ENCODE assay signal across 19 cellular contexts in the genomic region with DNA sequence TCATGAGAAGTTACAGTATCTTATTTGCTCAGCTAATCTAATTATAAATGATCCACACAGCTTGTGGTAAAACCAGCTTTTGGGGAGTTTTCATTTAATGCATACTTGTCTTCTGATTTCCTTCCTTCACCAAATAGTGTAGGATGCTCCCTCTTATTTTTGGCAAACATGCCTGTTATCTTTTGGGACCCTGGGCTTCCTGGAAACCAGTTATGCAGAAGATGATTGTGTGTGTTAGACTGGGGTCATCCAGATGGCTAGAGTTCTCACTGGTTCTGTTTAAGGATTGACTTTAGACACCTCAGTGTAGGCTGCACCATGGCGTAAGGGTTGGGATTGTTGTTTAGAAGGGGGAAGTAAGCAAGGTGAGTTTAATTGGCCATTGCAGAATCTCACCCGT.
A peak's percentile ranks its signal among the peaks of the same experiment; 100 is the strongest.
DNase-seq lines count a peak whose midpoint lies in the region; ATAC-seq, FAIRE-seq and TF ChIP-seq lines count a peak whose summit lies in the region.
"Had no signal": no experiment of that assay in that cellular context is flagged by ENCODE, and none has a peak within 500 bp of the region (broad histone marks: within the 10 kb centered on the region; RNA-seq: fewer than 3 reads in every experiment).

No MANE protein-coding gene starts in this region.

- no peak for TF ChIP-seq CTCF in natural killer cell (IDR thresholded peaks at IDR 0.05)
- no peak for TF ChIP-seq CTCF in endothelial cell of umbilical vein (IDR thresholded peaks at IDR 0.05; ENCODE audit: extremely low read depth in 1 of 2, insufficient read depth in 1 of 2, low read depth in 1 of 2, low read length in 2 of 2)

- peaks cover 40% of the 10 kb centered on the region for H3K4me1 ChIP-seq in endothelial cell of umbilical vein (ENCODE audit: control insufficient read depth, extremely low read depth, insufficient read depth, low read length)

- H3K27me3 ChIP-seq in endothelial cell of umbilical vein (ENCODE audit: control insufficient read depth in 2 of 2, insufficient read depth in 2 of 2, low read length in 2 of 2), result no peaks in the 10 kb centered on the region
- H3K27me3 ChIP-seq: cardiac muscle cell had no signal

- CTCF ChIA-PET in endothelial cell of umbilical vein (lab: Charles Lee), result interaction anchor here (1.2 to 9.0 kb wide), 4 partner anchors 10 to 88 kb away, joined by 4 to 133 read pairs (median 10); a partner anchor contains a TSS

- dilution Hi-C loops in endothelial cell of umbilical vein (cut with MboI; ENCODE audit: extremely low pct_ligation_motif_present, low sequenced_read_pairs), result no loop called here

- H3K9me1 ChIP-seq in endothelial cell of umbilical vein (replicated peaks; ENCODE audit: control insufficient read depth, extremely low read depth, insufficient read depth, low read length), result no peaks in the 10 kb centered on the region

- no peaks in the 10 kb centered on the region for H4K20me1 ChIP-seq in endothelial cell of umbilical vein (replicated peaks; ENCODE audit: control insufficient read depth, extremely low read depth, insufficient read depth, low read length)

- H3K9me3 ChIP-seq in T-helper 17 cell (ENCODE audit: control insufficient read depth, low read length, poor library complexity, severe bottlenecking), result no peaks in the 10 kb centered on the region
- no peaks in the 10 kb centered on the region for H3K9me3 ChIP-seq in endothelial cell of umbilical vein (replicated peaks; ENCODE audit: control insufficient read depth, insufficient read depth, low read length)
- H3K9me3 ChIP-seq: thoracic aorta had no signal

- peak overlapping the region; percentile 61 to 86 for H3K27ac Mint-ChIP-seq in natural killer cell treated with Interleukin-12 subunit alpha and Interleukin-12 subunit beta and Interleukin-15 and Interleukin-18, amount 100 ng/mL, for 72 hours
- peak overlapping the region in 1 of 2 donors; percentile 63 for H3K27ac Mint-ChIP-seq in natural killer cell
- H3K27ac Mint-ChIP-seq in T-helper 17 cell, result peak overlapping the region; percentile 90
- H3K27ac Mint-ChIP-seq in immature natural killer cell, result peak overlapping the region in 2 of 6 donors; percentile 7 to 10
- H3K27ac Mint-ChIP-seq: activated CD8-positive, alpha-beta memory T cell treated with anti-CD3 and anti-CD28 coated beads, Interleukin-2, amount 10 ng/mL, durations not matched to agents 7 days and 5 days; mesothelial cell of epicardium; progenitor cell of endocrine pancreas had no signal

- no peaks in the 10 kb centered on the region for H3K9me3 Mint-ChIP-seq in natural killer cell treated with Interleukin-12 subunit alpha and Interleukin-12 subunit beta and Interleukin-15 and Interleukin-18, amount 100 ng/mL, for 72 hours
- H3K9me3 Mint-ChIP-seq in natural killer cell, result no peaks in the 10 kb centered on the region
- no peaks in the 10 kb centered on the region for H3K9me3 Mint-ChIP-seq in immature natural killer cell
- H3K9me3 Mint-ChIP-seq: mesothelial cell of epicardium had no signal

- no peak for TF ChIP-seq POLR2A in endothelial cell of umbilical vein (IDR thresholded peaks at IDR 0.05; ENCODE audit: low read depth, low read length)

- H3K36me3 Mint-ChIP-seq in natural killer cell treated with Interleukin-12 subunit alpha and Interleukin-12 subunit beta and Interleukin-15 and Interleukin-18, amount 100 ng/mL, for 72 hours, result peaks cover 30% of the 10 kb centered on the region
- H3K36me3 Mint-ChIP-seq in natural killer cell (peaks cover 11% of the 10 kb centered on the region), T-helper 17 cell (ENCODE audit: low read depth) (peaks cover 12% of the 10 kb centered on the region), immature natural killer cell (peaks cover 5 to 36% (median 16%) of the 10 kb centered on the region in 3 donors)

- POLR2A ChIA-PET in endothelial cell of umbilical vein (lab: Charles Lee), result interaction anchor here (3.1 kb wide), 1 partner anchor 60 kb away, joined by 17 read pairs; no protein-coding TSS in a partner anchor

- DNase-seq in natural killer cell treated with Interleukin-12 subunit alpha and Interleukin-12 subunit beta and Interleukin-15 and Interleukin-18, amount 100 ng/mL, for 72 hours (ENCODE audit: low spot score), result no peak
- DNase-seq in natural killer cell (no peak), T-helper 17 cell (no peak), endothelial cell of umbilical vein (ENCODE audit: low read depth, low spot score) (no peak), putamen (ENCODE audit: low spot score) (no peak), immature natural killer cell (no peak), T-helper 9 cell (no peak)
- DNase-seq: activated CD8-positive, alpha-beta memory T cell treated with anti-CD3 and anti-CD28 coated beads, Interleukin-2, amount 10 ng/mL, durations not matched to agents 7 days and 5 days; cortex of kidney; left cardiac atrium; NCI-H146; NCI-H524; T-helper 2 cell had no signal

- intact Hi-C loops in natural killer cell (cut with micrococcal nuclease), result loop anchor here (5.0 kb wide), 1 partner anchor 59 kb away; a partner anchor contains a TSS
- intact Hi-C loops in endothelial cell of umbilical vein (cut with micrococcal nuclease), result no loop called here

- no peak overlapping the region for H2AFZ ChIP-seq in endothelial cell of umbilical vein (ENCODE audit: low read depth, low read length)

- H3K4me3 ChIP-seq in endothelial cell of umbilical vein (replicated peaks in 1 of 3; ENCODE audit: insufficient read depth in 1 of 3, low read depth in 1 of 3, low read length in 3 of 3), result no peak overlapping the region
- H3K4me3 ChIP-seq: cardiac muscle cell, thoracic aorta had no signal

- FAIRE-seq in endothelial cell of umbilical vein (lab: Jason Lieb, UNC), result peak; percentile 18
- FAIRE-seq: RCC 7860 had no signal

- no peak overlapping the region for H3K27ac ChIP-seq in endothelial cell of umbilical vein (ENCODE audit: insufficient read depth, low read depth, low read length)
- H3K27ac ChIP-seq: cardiac muscle cell had no signal

- H3K79me2 ChIP-seq in endothelial cell of umbilical vein (ENCODE audit: control insufficient read depth, insufficient read depth, low read length), result peaks cover 61% of the 10 kb centered on the region

- H3K9ac ChIP-seq in endothelial cell of umbilical vein (replicated peaks; ENCODE audit: extremely low read depth, insufficient read depth, low read length), result peak overlapping the region; percentile 3

- H3K4me1 Mint-ChIP-seq in natural killer cell treated with Interleukin-12 subunit alpha and Interleukin-12 subunit beta and Interleukin-15 and Interleukin-18, amount 100 ng/mL, for 72 hours (ENCODE audit: low read depth in 2 of 2), result peaks cover 66 to 76% of the 10 kb centered on the region in 2 donors
- peaks cover 39 to 71% of the 10 kb centered on the region in 2 donors for H3K4me1 Mint-ChIP-seq in natural killer cell
- peaks cover 50% of the 10 kb centered on the region for H3K4me1 Mint-ChIP-seq in T-helper 17 cell
- peaks cover 51 to 76% of the 10 kb centered on the region in 2 donors for H3K4me1 Mint-ChIP-seq in immature natural killer cell

- peaks cover 6 to 32% of the 10 kb centered on the region in 2 experiments for H3K36me3 ChIP-seq in endothelial cell of umbilical vein (ENCODE audit: control insufficient read depth in 2 of 2, extremely low read depth in 1 of 2, insufficient read depth in 2 of 2, low read length in 2 of 2)

- H3K4me2 ChIP-seq in endothelial cell of umbilical vein (ENCODE audit: insufficient read depth, low read length), result no peak overlapping the region

- BruUV-seq in endothelial cell of umbilical vein (replicated peaks; lab: Mats Ljungman, UMichigan), result no TSS peak

- peak overlapping the region; percentile 17 for H3K4me3 Mint-ChIP-seq in natural killer cell treated with Interleukin-12 subunit alpha and Interleukin-12 subunit beta and Interleukin-15 and Interleukin-18, amount 100 ng/mL, for 72 hours
- no peak overlapping the region for H3K4me3 Mint-ChIP-seq in natural killer cell
- H3K4me3 Mint-ChIP-seq in T-helper 17 cell, result no peak overlapping the region
- H3K4me3 Mint-ChIP-seq in immature natural killer cell, result no peak overlapping the region
- H3K4me3 Mint-ChIP-seq: activated CD8-positive, alpha-beta memory T cell treated with anti-CD3 and anti-CD28 coated beads, Interleukin-2, amount 10 ng/mL, durations not matched to agents 7 days and 5 days; mesothelial cell of epicardium had no signal

- no peak for ATAC-seq in natural killer cell treated with Interleukin-12 subunit alpha and Interleukin-12 subunit beta and Interleukin-15 and Interleukin-18, amount 100 ng/mL, for 72 hours
- ATAC-seq in natural killer cell (no peak), T-helper 17 cell (no peak)
- ATAC-seq: activated CD4-positive, CD25-positive, alpha-beta regulatory T cell treated with anti-CD3 and anti-CD28 coated beads, Interleukin-2, amount 50 U/mL, for 24 hours; activated CD8-positive, alpha-beta memory T cell treated with anti-CD3 and anti-CD28 coated beads, Interleukin-2, amount 10 ng/mL, durations not matched to agents 7 days and 5 days; left cardiac atrium had no signal

- no peaks in the 10 kb centered on the region for H3K27me3 Mint-ChIP-seq in natural killer cell treated with Interleukin-12 subunit alpha and Interleukin-12 subunit beta and Interleukin-15 and Interleukin-18, amount 100 ng/mL, for 72 hours
- H3K27me3 Mint-ChIP-seq in natural killer cell (ENCODE audit: low read depth in 2 of 2), result no peaks in the 10 kb centered on the region
- no peaks in the 10 kb centered on the region for H3K27me3 Mint-ChIP-seq in T-helper 17 cell
- H3K27me3 Mint-ChIP-seq in immature natural killer cell (ENCODE audit: low read depth in 3 of 3), result peaks cover 0 to 7% (median 0%) of the 10 kb centered on the region in 3 donors
- H3K27me3 Mint-ChIP-seq: activated CD8-positive, alpha-beta memory T cell treated with anti-CD3 and anti-CD28 coated beads, Interleukin-2, amount 10 ng/mL, durations not matched to agents 7 days and 5 days; progenitor cell of endocrine pancreas had no signal

TF ChIP-seq in endothelial cell of umbilical vein, 7 proteins besides CTCF, POLR2A, EP300 and RAD21:
- TF ChIP-seq EZH2 (IDR thresholded peaks at IDR 0.05; ENCODE audit: borderline replicate concordance, low read depth, low read length, severe bottlenecking) (no peak), GATA2 (IDR thresholded peaks at IDR 0.05; ENCODE audit: insufficient read depth, insufficient read length, low read depth, low read length) (no peak), POLR2AphosphoS5 (IDR thresholded peaks at IDR 0.05; ENCODE audit: insufficient read depth, low read depth, low read length) (no peak), FOS (IDR thresholded peaks at IDR 0.05; ENCODE audit: borderline replicate concordance, insufficient read depth, low read length) (no peak)
